1 cellular context compared by ENCODE assay signal in the genomic region with DNA sequence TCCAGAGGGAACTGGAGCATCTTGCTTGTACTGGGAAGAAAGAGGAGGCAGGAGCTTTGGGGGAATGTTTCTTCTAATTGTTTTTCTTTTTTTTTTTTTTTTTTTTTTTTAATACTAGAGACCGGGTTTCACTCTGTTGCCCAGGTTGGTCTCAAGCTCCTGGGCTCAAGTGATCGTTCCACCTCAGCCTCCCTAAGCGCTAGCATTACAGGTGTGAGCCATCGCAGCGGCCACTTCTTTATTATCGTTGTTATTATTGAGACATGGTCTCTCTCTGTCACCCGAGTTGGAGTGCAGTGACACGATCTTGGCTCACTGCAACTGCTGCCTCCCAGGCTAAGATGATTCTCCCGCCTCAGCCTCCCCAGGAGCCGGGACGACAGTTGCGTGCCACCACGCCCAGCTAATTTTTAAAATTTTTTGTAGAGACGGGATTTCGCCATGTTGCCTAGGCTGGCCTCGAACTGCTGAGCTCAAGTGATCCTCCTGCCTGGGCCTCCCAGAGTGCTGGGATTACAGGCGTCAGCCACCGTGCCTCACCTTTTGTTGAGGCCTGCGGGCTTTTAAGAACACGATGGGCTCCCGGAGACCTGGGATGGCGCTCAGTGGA.
TF ChIP-seq lines count a peak whose summit lies in the region.

No MANE protein-coding gene starts in this region.

TF ChIP-seq in IMR-90, 13 proteins besides CTCF, POLR2A, EP300 and RAD21 (continued from another document):
- TF ChIP-seq, protein P1, sequence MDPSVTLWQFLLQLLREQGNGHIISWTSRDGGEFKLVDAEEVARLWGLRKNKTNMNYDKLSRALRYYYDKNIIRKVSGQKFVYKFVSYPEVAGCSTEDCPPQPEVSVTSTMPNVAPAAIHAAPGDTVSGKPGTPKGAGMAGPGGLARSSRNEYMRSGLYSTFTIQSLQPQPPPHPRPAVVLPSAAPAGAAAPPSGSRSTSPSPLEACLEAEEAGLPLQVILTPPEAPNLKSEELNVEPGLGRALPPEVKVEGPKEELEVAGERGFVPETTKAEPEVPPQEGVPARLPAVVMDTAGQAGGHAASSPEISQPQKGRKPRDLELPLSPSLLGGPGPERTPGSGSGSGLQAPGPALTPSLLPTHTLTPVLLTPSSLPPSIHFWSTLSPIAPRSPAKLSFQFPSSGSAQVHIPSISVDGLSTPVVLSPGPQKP (IDR thresholded peaks at IDR 0.05; ENCODE audit: borderline replicate concordance, low read depth, low read length), result no peak
- no peak for TF ChIP-seq MXI1 (IDR thresholded peaks at IDR 0.05; ENCODE audit: borderline replicate concordance, low read depth, low read length)
